8 cellular contexts compared by ENCODE assay signal in genomic region chr4:186726150-186726439, GRCh38. TPM values are rescaled to one million over a fixed set of nuclear protein-coding genes. Genes with fewer than 3 reads are reported as not detected.
A peak's percentile ranks its signal among the peaks of the same experiment; 100 is the strongest.
DNase-seq lines count a peak whose midpoint lies in the region; ATAC-seq and TF ChIP-seq lines count a peak whose summit lies in the region.

No MANE protein-coding gene starts in this region.

- TF ChIP-seq POLR2A in body of pancreas (IDR thresholded peaks at IDR 0.05) (no peak), suprapubic skin (IDR thresholded peaks at IDR 0.05) (no peak)

- H3K36me3 ChIP-seq in body of pancreas (replicated peaks in 1 of 2; ENCODE audit: insufficient read depth in 1 of 2, low read depth in 2 of 2) (no peaks in the 10 kb centered on the region), suprapubic skin (no peaks in the 10 kb centered on the region)

- in situ Hi-C loops in GM13977 (cut with MboI; ENCODE audit: low pct_unique_long_range_greater_than_20kb, low sequenced_read_pairs, unreplicated experiment) = no loop called here

- H3K27me3 ChIP-seq in body of pancreas = no peaks in the 10 kb centered on the region
- no peaks in the 10 kb centered on the region for H3K27me3 ChIP-seq in layer of hippocampus (ENCODE audit: control insufficient read depth, insufficient read depth, low read length)
- H3K27me3 ChIP-seq in suprapubic skin = peaks cover 15% of the 10 kb centered on the region

- peak overlapping the region; percentile 70 to 88 for H3K4me3 ChIP-seq in body of pancreas
- peak overlapping the region; percentile 95 for H3K4me3 ChIP-seq in suprapubic skin

- no peaks in the 10 kb centered on the region for H3K9me3 ChIP-seq in body of pancreas
- no peaks in the 10 kb centered on the region for H3K9me3 ChIP-seq in suprapubic skin

- ATAC-seq in body of pancreas = peak; percentile 1

- DNase-seq in NCI-H2029 (lab: John Stamatoyannopoulos, UW) (peak; percentile 32), NCI-H2029 treated with DMSO at 0.1 percent for 48 hours (lab: John Stamatoyannopoulos, UW) (no peak), body of pancreas (no peak), suprapubic skin (ENCODE audit: low spot score in 2 of 2) (no peak), GM13977 (ENCODE audit: low spot score) (no peak), SW 1271 (lab: John Stamatoyannopoulos, UW) (no peak), NCI-H1092 treated with DMSO at 0.1 percent for 48 hours (lab: John Stamatoyannopoulos, UW) (no peak)

- intact Hi-C loops in body of pancreas (cut with DNase I) = no loop called here

- TF ChIP-seq CTCF in body of pancreas (IDR thresholded peaks at IDR 0.05) = peak in 1 of 7 experiments; percentile 3
- TF ChIP-seq CTCF in suprapubic skin (IDR thresholded peaks at IDR 0.05) = no peak
- TF ChIP-seq CTCF in GM13977 (IDR thresholded peaks at IDR 0.05; ENCODE audit: extremely low read depth, insufficient read depth, missing control alignments) = no peak

- H3K27ac ChIP-seq in body of pancreas (peak overlapping the region; percentile 77 to 93 (median 88)), layer of hippocampus (ENCODE audit: low read depth, low read length) (peak overlapping the region; percentile 78), suprapubic skin (peak overlapping the region; percentile 93)

- TF ChIP-seq EP300 in suprapubic skin (IDR thresholded peaks at IDR 0.05) = no peak

- H3K4me1 ChIP-seq in body of pancreas (peaks cover 36% of the 10 kb centered on the region), suprapubic skin (peaks cover 40% of the 10 kb centered on the region)

- 0 to 1% methylated on average over 14 to 21 of the region's 21 CpGs for WGBS in body of pancreas, 2 donors
- WGBS in suprapubic skin = under 1% methylated on average over 21 of the region's 21 CpGs

RNA-seq across cellular contexts. Expression of gene FAT1, which starts 2.4 kb away (rescaled TPM):
- 10 to 100 TPM; 65.9 to 69.5 TPM for total RNA-seq in body of pancreas
- total RNA-seq in suprapubic skin = 100 to 1,000 TPM in 3 of 4 donors, 10 to 100 TPM in 1; 91.2 to 133 (median 105) TPM
